In genomic region chr9:26746357-26747072, GRCh38 we compare ENCODE assay signal across 10 cellular contexts.
DNase-seq lines count a peak whose midpoint lies in the region; ATAC-seq, FAIRE-seq and TF ChIP-seq lines count a peak whose summit lies in the region.
"Had no signal": no experiment of that assay in that cellular context is flagged by ENCODE, and none has a peak within 500 bp of the region (broad histone marks: within the 10 kb centered on the region; RNA-seq: fewer than 3 reads in every experiment).

No MANE protein-coding gene starts in this region.

- H2BK15ac ChIP-seq in mesendoderm (replicated peaks; ENCODE audit: low read depth), result peak overlapping the region; percentile 36

- WGBS in mesendoderm (ENCODE audit: extremely low coverage, insufficient coverage, low lambda C conversion rate), result no CpG with 5 or more reads among the region's 4 CpGs
- 87% methylated on average over 4 of the region's 4 CpGs for WGBS in suprapubic skin

- H3K4me3 ChIP-seq in PC-3 (ENCODE audit: low read length) (no peak overlapping the region), mesendoderm (ENCODE audit: low read length) (no peak overlapping the region), suprapubic skin (no peak overlapping the region), MG63 (no peak overlapping the region)

- H3K36me3 ChIP-seq in PC-3 (ENCODE audit: low read depth, low read length), result no peaks in the 10 kb centered on the region
- H3K36me3 ChIP-seq in mesendoderm (ENCODE audit: control insufficient read depth, insufficient read depth, low read length), result no peaks in the 10 kb centered on the region
- H3K36me3 ChIP-seq in suprapubic skin, result no peaks in the 10 kb centered on the region
- H3K36me3 ChIP-seq in MG63, result no peaks in the 10 kb centered on the region

- H3K9ac ChIP-seq in PC-3 (ENCODE audit: low read length) (no peak overlapping the region), mesendoderm (ENCODE audit: low read length) (no peak overlapping the region)

- H3K9me3 ChIP-seq in PC-3 (ENCODE audit: low read length) (no peaks in the 10 kb centered on the region), suprapubic skin (no peaks in the 10 kb centered on the region), MG63 (no peaks in the 10 kb centered on the region)

- BruUV-seq in PC-3 (replicated peaks; lab: Mats Ljungman, UMichigan), result no TSS peak

- H3K23ac ChIP-seq in mesendoderm (ENCODE audit: low read length), result no peak overlapping the region

- CTCF ChIA-PET in PC-3 (lab: Charles Lee), result interaction anchor here (0.6 kb wide), 1 partner anchor 101 kb away, joined by 3 read pairs; no protein-coding TSS in a partner anchor

- H3K18ac ChIP-seq in mesendoderm (ENCODE audit: low read length), result no peak overlapping the region

- no peaks in the 10 kb centered on the region for H3F3A ChIP-seq in PC-3 (ENCODE audit: low read length, unreplicated experiment)

- H3K27me3 ChIP-seq in PC-3 (ENCODE audit: low read length) (no peaks in the 10 kb centered on the region), mesendoderm (ENCODE audit: insufficient read depth, low read length, poor library complexity) (no peaks in the 10 kb centered on the region), suprapubic skin (no peaks in the 10 kb centered on the region), MG63 (no peaks in the 10 kb centered on the region)

- no peak overlapping the region for H3K56ac ChIP-seq in mesendoderm (ENCODE audit: low read length)

- no peak overlapping the region for H2BK5ac ChIP-seq in mesendoderm (ENCODE audit: low read length)

- TF ChIP-seq CTCF in PC-3 (conservative IDR thresholded peaks at IDR 0.05; ENCODE audit: low read depth, low read length) (no peak), suprapubic skin (IDR thresholded peaks at IDR 0.05) (no peak)

- H3K27ac ChIP-seq in PC-3 (ENCODE audit: low read length), result peak overlapping the region; percentile 38
- no peak overlapping the region for H3K27ac ChIP-seq in mesendoderm (ENCODE audit: low read depth, low read length)
- H3K27ac ChIP-seq in suprapubic skin, result no peak overlapping the region

- H4K5ac ChIP-seq in mesendoderm (ENCODE audit: low read length), result no peak overlapping the region

- POLR2A ChIA-PET in PC-3 (lab: Charles Lee; ENCODE audit: unreplicated experiment), result no interaction called here

- no peaks in the 10 kb centered on the region for H3K79me2 ChIP-seq in PC-3 (ENCODE audit: low read length)
- H3K79me2 ChIP-seq in mesendoderm (ENCODE audit: control insufficient read depth, insufficient read depth, low read length), result no peaks in the 10 kb centered on the region

- H2AK5ac ChIP-seq in mesendoderm (ENCODE audit: low read length), result no peak overlapping the region

- no peaks in the 10 kb centered on the region for H3K9me2 ChIP-seq in PC-3 (replicated peaks; ENCODE audit: low read length)

- H3K79me1 ChIP-seq in mesendoderm (ENCODE audit: low read length), result no peaks in the 10 kb centered on the region

- intact Hi-C loops in PC-3 (cut with micrococcal nuclease), result loop anchor here (10.0 kb wide), 2 partner anchors 48 to 228 kb away; no protein-coding TSS in a partner anchor

- H4K20me1 ChIP-seq in PC-3 (ENCODE audit: low read length), result no peaks in the 10 kb centered on the region

- no peak overlapping the region for H4K8ac ChIP-seq in mesendoderm (ENCODE audit: low read depth, low read length)

- H2AFZ ChIP-seq in PC-3 (ENCODE audit: low read length), result no peak overlapping the region

- TF ChIP-seq EP300 in suprapubic skin (IDR thresholded peaks at IDR 0.05), result no peak

- FAIRE-seq in HTR-8/SVneo (lab: Jason Lieb, UNC), result no peak

- H3K4me1 ChIP-seq in PC-3 (ENCODE audit: insufficient read depth, low read length), result peaks cover 9% of the 10 kb centered on the region
- H3K4me1 ChIP-seq in mesendoderm (ENCODE audit: control insufficient read depth, low read depth, low read length), result no peaks in the 10 kb centered on the region
- no peaks in the 10 kb centered on the region for H3K4me1 ChIP-seq in suprapubic skin

- TF ChIP-seq POLR2A in suprapubic skin (IDR thresholded peaks at IDR 0.05), result no peak

- H3K4ac ChIP-seq in mesendoderm (ENCODE audit: low read depth, low read length), result no peak overlapping the region

- DNase-seq in PC-3 (peak; percentile 79), mesendoderm (peak; percentile 92), HTR-8/SVneo (ENCODE audit: insufficient read length, low spot score) (no peak), suprapubic skin (ENCODE audit: low spot score in 2 of 2) (no peak), NCI-H748 (lab: John Stamatoyannopoulos, UW; ENCODE audit: unreplicated experiment) (no peak), MG63 (no peak)
- DNase-seq: activated CD4-positive, CD25-positive, alpha-beta regulatory T cell; head of caudate nucleus had no signal

- no peak overlapping the region for H2BK120ac ChIP-seq in mesendoderm (ENCODE audit: low read depth, low read length)

- H3K4me2 ChIP-seq in PC-3 (ENCODE audit: low read length) (peak overlapping the region; percentile 33; the same call in 1 of the 2 replicates), mesendoderm (ENCODE audit: low read length) (no peak overlapping the region)

- peak; percentile 91 for ATAC-seq in GM19023 (IDR thresholded peaks at IDR 0.05; ENCODE audit: unreplicated experiment)
- ATAC-seq in HG02884 (IDR thresholded peaks at IDR 0.05; ENCODE audit: unreplicated experiment), result peak; percentile 77
- ATAC-seq in PC-3, result peak; percentile 99

Comparison
In these comparisons a context has a peak if more than half of its experiments do, and no peak if none do; other contexts are left out.
1. DNase-seq: peak in PC-3 (single experiment) and mesendoderm (single experiment); none in HTR-8/SVneo (single experiment), suprapubic skin (0 of 2), NCI-H748 (single experiment) and MG63 (single experiment).
2. Peak in every context shown above with its lines, with median percentiles within 50 percentile points of each other: ATAC-seq.